ENCODE assay signal across 17 cellular contexts in the genomic region with DNA sequence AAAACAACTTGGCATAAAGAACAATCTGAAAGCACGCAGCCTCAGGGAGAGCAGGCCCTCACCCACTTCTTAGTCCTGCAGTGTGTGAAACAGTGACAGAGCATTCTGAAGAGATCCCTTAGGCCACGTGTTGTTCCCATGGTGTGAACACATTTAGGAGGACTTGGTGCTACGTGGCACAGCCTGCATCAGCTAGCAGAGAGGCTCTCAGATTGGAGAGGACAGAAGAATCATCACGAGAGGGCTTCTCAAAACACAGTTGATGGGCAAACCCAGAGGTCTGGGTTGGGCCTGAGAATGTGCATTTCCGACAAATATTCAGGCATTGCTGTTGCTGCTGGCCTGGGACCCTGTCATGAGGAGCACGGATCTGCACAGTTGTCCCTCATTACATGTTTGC.
"Had no signal": no experiment of that assay in that cellular context is flagged by ENCODE, and none has a peak within 500 bp of the region (broad histone marks: within the 10 kb centered on the region; RNA-seq: fewer than 3 reads in every experiment).

No MANE protein-coding gene starts in this region.

- H3K9me3 ChIP-seq: sigmoid colon, spleen, thyroid gland, uterus had no signal

- H3K27ac Mint-ChIP-seq: activated CD4-positive, alpha-beta memory T cell treated with anti-CD3 and anti-CD28 coated beads, Interleukin-2, amount 10 ng/mL, durations not matched to agents 7 days and 5 days; activated T-helper 1 cell treated with anti-CD3 and anti-CD28 coated beads, Interleukin-12 subunit alpha, Interleukin-12 subunit beta, Interleukin-2, Interleukin-4 antibody, amounts not matched to agents 30 ng/mL and 10 ng/mL and 1 ng/mL, durations not matched to agents 14 hours and 24 hours and 36 hours; mesothelial cell of epicardium; T-helper 1 cell treated with Interleukin-12 subunit alpha and Interleukin-12 subunit beta and Interleukin-4 antibody, amounts not matched to agents 30 μg/mL and 1 μg/mL, for 36 hours had no signal

- H3K36me3 ChIP-seq: thyroid gland, uterus had no signal

- H3K4me1 Mint-ChIP-seq: activated CD4-positive, alpha-beta memory T cell treated with anti-CD3 and anti-CD28 coated beads, Interleukin-2, amount 10 ng/mL, durations not matched to agents 7 days and 5 days had no signal

- H3K27ac ChIP-seq: foreskin keratinocyte, sigmoid colon, spleen, thyroid gland, uterus, WERI-Rb-1 had no signal

- H3K4me3 Mint-ChIP-seq: activated CD4-positive, alpha-beta memory T cell treated with anti-CD3 and anti-CD28 coated beads, Interleukin-2, amount 10 ng/mL, durations not matched to agents 7 days and 5 days; activated T-helper 1 cell treated with anti-CD3 and anti-CD28 coated beads, Interleukin-12 subunit alpha, Interleukin-12 subunit beta, Interleukin-2, Interleukin-4 antibody, amounts not matched to agents 30 ng/mL and 10 ng/mL and 1 ng/mL, durations not matched to agents 14 hours and 24 hours and 36 hours; mesothelial cell of epicardium; T-helper 1 cell treated with Interleukin-12 subunit alpha and Interleukin-12 subunit beta and Interleukin-4 antibody, amounts not matched to agents 30 μg/mL and 1 μg/mL, for 36 hours had no signal

- DNase-seq: activated CD4-positive, alpha-beta T cell treated with anti-CD3 and anti-CD28 coated beads for 4 hours; activated naive CD4-positive, alpha-beta T cell; effector CD4-positive, alpha-beta T cell; glutamatergic neuron; hypothalamus; kidney glomerular epithelial cell; sigmoid colon; stimulated activated CD4-positive, alpha-beta T cell treated with anti-CD3 and anti-CD28 coated beads, Interleukin-1b, Interleukin-23, amount 100 ng/mL, for 48 hours; thyroid gland; WERI-Rb-1 had no signal

- H3K9me3 Mint-ChIP-seq: activated CD4-positive, alpha-beta memory T cell treated with anti-CD3 and anti-CD28 coated beads, Interleukin-2, amount 10 ng/mL, durations not matched to agents 7 days and 5 days; activated T-helper 1 cell treated with anti-CD3 and anti-CD28 coated beads, Interleukin-12 subunit alpha, Interleukin-12 subunit beta, Interleukin-2, Interleukin-4 antibody, amounts not matched to agents 30 ng/mL and 10 ng/mL and 1 ng/mL, durations not matched to agents 14 hours and 24 hours and 36 hours; mesothelial cell of epicardium; T-helper 1 cell treated with Interleukin-12 subunit alpha and Interleukin-12 subunit beta and Interleukin-4 antibody, amounts not matched to agents 30 μg/mL and 1 μg/mL, for 36 hours had no signal

- H3K36me3 Mint-ChIP-seq: mesothelial cell of epicardium had no signal

- H3K4me1 ChIP-seq: foreskin keratinocyte, uterus had no signal

- H3K4me3 ChIP-seq: sigmoid colon, spleen, thyroid gland, uterus had no signal

- H3K27me3 ChIP-seq: foreskin keratinocyte, sigmoid colon, spleen, thyroid gland, uterus had no signal
